In genomic region chr12:95805864-95806669, GRCh38 we compare ENCODE assay signal across 10 cellular contexts. TPM values are rescaled to one million over a fixed set of nuclear protein-coding genes. Genes with fewer than 3 reads are reported as not detected.
DNase-seq lines count a peak whose midpoint lies in the region; ATAC-seq, FAIRE-seq and TF ChIP-seq lines count a peak whose summit lies in the region.
"Had no signal": no experiment of that assay in that cellular context is flagged by ENCODE, and none has a peak within 500 bp of the region (broad histone marks: within the 10 kb centered on the region; RNA-seq: fewer than 3 reads in every experiment).

No MANE protein-coding gene starts in this region.

- no peak overlapping the region for H2AFZ ChIP-seq in ACC112 (ENCODE audit: low read length, unreplicated experiment)

- H3K27ac ChIP-seq in ACC112 (ENCODE audit: low read depth, low read length) = peak overlapping the region; percentile 98

- no peaks in the 10 kb centered on the region for H3K79me2 ChIP-seq in ACC112 (ENCODE audit: control insufficient read depth, insufficient read depth, low read length, unreplicated experiment)

- H3K4me3 ChIP-seq in ACC112 (ENCODE audit: low read depth, low read length) (peak overlapping the region; percentile 23), bronchial epithelial cell (ENCODE audit: low read depth, low read length) (no peak overlapping the region)

- no peak for TF ChIP-seq CTCF in bronchial epithelial cell (IDR thresholded peaks at IDR 0.05; ENCODE audit: insufficient read depth, low read length, severe bottlenecking)

- ATAC-seq in left colon (peak; percentile 35), GM21576 (IDR thresholded peaks at IDR 0.05; ENCODE audit: unreplicated experiment) (no peak)

- peaks cover 46% of the 10 kb centered on the region for H3K4me1 ChIP-seq in ACC112 (ENCODE audit: control insufficient read depth, insufficient read depth, low read length, unreplicated experiment)

- intact Hi-C loops in left colon (cut with DNase I, micrococcal nuclease) = no loop called here

- H3K27me3 ChIP-seq in ACC112 (ENCODE audit: insufficient read depth, low read length) = no peaks in the 10 kb centered on the region
- no peaks in the 10 kb centered on the region for H3K27me3 ChIP-seq in bronchial epithelial cell (ENCODE audit: control insufficient read depth, insufficient read depth, low read length)

- DNase-seq in HS-27A (ENCODE audit: low read depth) (peak; percentile 98), bronchial epithelial cell (ENCODE audit: low read depth) (peak; percentile 100), left colon (no peak), NCI-H82 (lab: John Stamatoyannopoulos, UW) (no peak), NCI-H1092 treated with DMSO at 0.1 percent for 48 hours (lab: John Stamatoyannopoulos, UW) (no peak)
- DNase-seq in activated effector memory CD4-positive, alpha-beta T cell treated with Interleukin-2 at 50 U/mL for 16 hours = no peak
- DNase-seq: activated CD4-positive, CD25-positive, alpha-beta regulatory T cell treated with anti-CD3 and anti-CD28 coated beads, Interleukin-2, amount 50 U/mL, for 72 hours; MV-4-11 had no signal

- H3K36me3 ChIP-seq in ACC112 (ENCODE audit: insufficient read depth, low read length) (no peaks in the 10 kb centered on the region), bronchial epithelial cell (ENCODE audit: control insufficient read depth, insufficient read depth, low read length) (no peaks in the 10 kb centered on the region)

- FAIRE-seq in bronchial epithelial cell (lab: Jason Lieb, UNC) = peak; percentile 97

RNA-seq across cellular contexts. Expression of gene NTN4, which starts 15.5 kb away (rescaled TPM):
- 50.3 and 60.4 TPM in 2 replicates for total RNA-seq in bronchial epithelial cell
- total RNA-seq in left colon = 10 to 100 TPM; 17.4 to 25.3 TPM

RNA-seq across cellular contexts. Expression of gene SNRPF, which starts 52.7 kb away (rescaled TPM):
- total RNA-seq in bronchial epithelial cell = 12.9 and 15.5 TPM in 2 replicates
- total RNA-seq in left colon = 10 to 100 TPM; 13.5 to 17.4 TPM

Comparison
In these comparisons a context has a peak if more than half of its experiments do, and no peak if none do; other contexts are left out.
1. DNase-seq: peak in HS-27A (single experiment) and bronchial epithelial cell (single experiment); none in left colon (0 of 2), NCI-H82 (single experiment), activated effector memory CD4-positive, alpha-beta T cell treated with Interleukin-2 at 50 U/mL for 16 hours (single experiment) and NCI-H1092 treated with DMSO at 0.1 percent for 48 hours (single experiment).